Comparison of ENCODE assay signal across 15 cellular contexts in the genomic region with DNA sequence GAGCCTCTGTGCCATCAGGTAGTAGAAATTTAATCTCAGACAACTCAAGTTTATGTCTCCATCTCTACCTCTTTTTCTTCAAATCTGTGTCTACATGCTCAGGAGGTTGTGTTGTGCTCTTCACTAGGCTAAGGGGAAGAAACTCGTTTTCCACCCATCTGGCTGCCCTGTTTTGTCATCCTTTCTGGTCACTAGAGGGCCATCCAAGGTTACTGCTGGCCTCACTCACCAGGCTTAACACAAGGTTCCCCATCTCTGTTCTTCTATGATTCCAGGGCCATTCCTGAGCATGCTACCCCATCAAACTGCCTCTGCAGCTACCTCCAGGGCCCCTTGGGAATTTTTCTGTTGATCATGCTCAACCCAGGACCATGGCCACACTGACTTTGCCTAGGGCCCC.
A peak's percentile ranks its signal among the peaks of the same experiment; 100 is the strongest.
DNase-seq lines count a peak whose midpoint lies in the region; ATAC-seq and TF ChIP-seq lines count a peak whose summit lies in the region.
"Had no signal": no experiment of that assay in that cellular context is flagged by ENCODE, and none has a peak within 500 bp of the region (broad histone marks: within the 10 kb centered on the region; RNA-seq: fewer than 3 reads in every experiment).

No MANE protein-coding gene starts in this region.

- H3K79me2 ChIP-seq in MM.1S (ENCODE audit: low read length), result no peaks in the 10 kb centered on the region

- no peaks in the 10 kb centered on the region for H3K9me2 ChIP-seq in MM.1S (replicated peaks; ENCODE audit: insufficient read depth, low read length)

- ATAC-seq in right lobe of liver (peak; percentile 84 to 93 (median 85)), HG03432 (IDR thresholded peaks at IDR 0.05; ENCODE audit: unreplicated experiment) (no peak), HG03520 (IDR thresholded peaks at IDR 0.05; ENCODE audit: unreplicated experiment) (no peak)
- ATAC-seq in activated CD4-positive, CD25-positive, alpha-beta regulatory T cell treated with anti-CD3 and anti-CD28 coated beads, Interleukin-2, amount 50 U/mL, for 24 hours, result no peak
- ATAC-seq: stimulated activated memory B cell treated with anti-CD40 and anti-IgM and Interleukin-4, amounts not matched to agents 10 μg/mL and 1 μg/mL and 100 μg/mL, for 72 hours had no signal

- WGBS in right lobe of liver (ENCODE audit: insufficient coverage, low coverage, low lambda C conversion rate, missing lambda C conversion rate), result 0% methylated on average over 1 of the region's 1 CpG

- H3K27ac ChIP-seq in 22Rv1, result no peak overlapping the region
- no peak overlapping the region for H3K27ac ChIP-seq in MM.1S (ENCODE audit: low read length)
- H3K27ac ChIP-seq in right lobe of liver, result no peak overlapping the region
- no peak overlapping the region for H3K27ac ChIP-seq in colonic mucosa

- no peaks in the 10 kb centered on the region for H4K20me1 ChIP-seq in MM.1S (ENCODE audit: insufficient read depth, low read length)

- H3F3A ChIP-seq in MM.1S (ENCODE audit: insufficient read depth, low read length), result no peaks in the 10 kb centered on the region

- DNase-seq in MM.1S (no peak), dermis microvascular lymphatic vessel endothelial cell (ENCODE audit: low read depth in 2 of 2) (peak; percentile 25 to 38), right lobe of liver (no peak), colonic mucosa (no peak)
- DNase-seq: activated CD4-positive, alpha-beta memory T cell treated with anti-CD3 and anti-CD28 coated beads, Interleukin-2, amount 10 ng/mL, durations not matched to agents 7 days and 5 days; activated naive CD4-positive, alpha-beta T cell treated with anti-CD3 and anti-CD28 coated beads, Interleukin-2, amount 10 ng/mL, durations not matched to agents 7 days and 5 days; effector CD8-positive, alpha-beta T cell; naive B cell; SHP77 treated with DMSO at 0.1 percent for 48 hours; stimulated activated CD4-positive, alpha-beta T cell treated with anti-CD3 and anti-CD28 coated beads, Interleukin-15, amount 100 ng/mL, for 24 hours had no signal

- no peaks in the 10 kb centered on the region for H3K36me3 ChIP-seq in MM.1S (replicated peaks; ENCODE audit: insufficient read depth, low read length)
- H3K36me3 ChIP-seq in right lobe of liver, result no peaks in the 10 kb centered on the region
- no peaks in the 10 kb centered on the region for H3K36me3 ChIP-seq in colonic mucosa

- peak; percentile 22; the same call in 1 of the 2 replicates for TF ChIP-seq CTCF in 22Rv1 (IDR thresholded peaks at IDR 0.05)
- peak; percentile 14 for TF ChIP-seq CTCF in MM.1S (IDR thresholded peaks at IDR 0.05; ENCODE audit: low read length)
- peak; percentile 36 to 58 (median 54) for TF ChIP-seq CTCF in right lobe of liver (IDR thresholded peaks at IDR 0.05)
- no peak for TF ChIP-seq CTCF in colonic mucosa (IDR thresholded peaks at IDR 0.05)

- intact Hi-C loops in right lobe of liver (cut with DNase I) (no loop called here), colonic mucosa (cut with DNase I) (no loop called here)

- H3K9me3 ChIP-seq in MM.1S (replicated peaks; ENCODE audit: insufficient read depth, low read length) (no peaks in the 10 kb centered on the region), right lobe of liver (no peaks in the 10 kb centered on the region), colonic mucosa (no peaks in the 10 kb centered on the region)

- H3K9ac ChIP-seq in MM.1S (ENCODE audit: low read length) (no peak overlapping the region), colonic mucosa (ENCODE audit: low read depth in 2 of 2, low read length in 2 of 2) (no peak overlapping the region)

- H3K27me3 ChIP-seq in MM.1S (replicated peaks; ENCODE audit: insufficient read depth, low read length) (no peaks in the 10 kb centered on the region), right lobe of liver (no peaks in the 10 kb centered on the region), colonic mucosa (no peaks in the 10 kb centered on the region)

- no peaks in the 10 kb centered on the region for H3K4me1 ChIP-seq in MM.1S (ENCODE audit: low read length)
- peaks cover 0 to 14% (median 6%) of the 10 kb centered on the region in 4 donors for H3K4me1 ChIP-seq in right lobe of liver
- no peaks in the 10 kb centered on the region for H3K4me1 ChIP-seq in colonic mucosa

- H2AFZ ChIP-seq in MM.1S (ENCODE audit: low read length), result no peak overlapping the region

- H3K4me3 ChIP-seq in MM.1S (ENCODE audit: low read length) (no peak overlapping the region), right lobe of liver (no peak overlapping the region), colonic mucosa (no peak overlapping the region)

- TF ChIP-seq POLR2A in right lobe of liver (IDR thresholded peaks at IDR 0.05), result no peak

- no peak overlapping the region for H3K4me2 ChIP-seq in MM.1S (ENCODE audit: low read depth, low read length)

Comparison
In these comparisons a context has a peak if more than half of its experiments do, and no peak if none do; other contexts are left out.
1. DNase-seq: peak in dermis microvascular lymphatic vessel endothelial cell (2 of 2); none in MM.1S (single experiment), right lobe of liver (0 of 3) and colonic mucosa (single experiment).
2. ATAC-seq: peak in right lobe of liver (4 of 4); none in activated CD4-positive, CD25-positive, alpha-beta regulatory T cell treated with anti-CD3 and anti-CD28 coated beads, Interleukin-2, amount 50 U/mL, for 24 hours (0 of 2), HG03432 (single experiment) and HG03520 (single experiment).